1 cellular context compared by ENCODE assay signal in the genomic region with DNA sequence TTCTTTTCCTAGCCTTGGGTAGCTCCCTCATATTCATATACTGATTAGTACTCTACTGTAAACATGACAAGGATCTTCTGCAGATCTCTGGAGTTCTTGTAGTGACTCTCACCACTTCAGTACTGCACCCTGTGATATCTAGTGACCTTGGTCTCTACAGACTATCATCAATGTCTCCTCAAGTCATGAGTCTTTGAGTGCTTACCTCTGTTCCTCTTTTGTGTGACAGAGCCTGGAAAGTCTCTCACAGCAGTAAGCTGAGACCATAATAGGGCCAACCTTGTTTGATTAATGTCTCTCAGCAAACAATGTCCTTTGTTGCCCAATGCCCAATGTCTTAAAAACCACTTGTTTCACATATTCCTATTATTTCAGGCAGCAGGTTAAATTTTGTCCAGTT.
TF ChIP-seq lines count a peak whose summit lies in the region.

No MANE protein-coding gene starts in this region.

TF ChIP-seq in K562, 482 proteins besides CTCF, POLR2A, EP300 and RAD21 (continued from another document):
- TF ChIP-seq, protein P1, sequence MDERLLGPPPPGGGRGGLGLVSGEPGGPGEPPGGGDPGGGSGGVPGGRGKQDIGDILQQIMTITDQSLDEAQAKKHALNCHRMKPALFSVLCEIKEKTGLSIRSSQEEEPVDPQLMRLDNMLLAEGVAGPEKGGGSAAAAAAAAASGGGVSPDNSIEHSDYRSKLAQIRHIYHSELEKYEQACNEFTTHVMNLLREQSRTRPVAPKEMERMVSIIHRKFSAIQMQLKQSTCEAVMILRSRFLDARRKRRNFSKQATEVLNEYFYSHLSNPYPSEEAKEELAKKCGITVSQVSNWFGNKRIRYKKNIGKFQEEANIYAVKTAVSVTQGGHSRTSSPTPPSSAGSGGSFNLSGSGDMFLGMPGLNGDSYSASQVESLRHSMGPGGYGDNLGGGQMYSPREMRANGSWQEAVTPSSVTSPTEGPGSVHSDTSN (CRISPR knock-in tag; IDR thresholded peaks at IDR 0.05; ENCODE audit: low read depth) = no peak
- TF ChIP-seq, protein P1 (tag; conservative IDR thresholded peaks at IDR 0.05; ENCODE audit: low read depth) = peak; percentile 62
- TF ChIP-seq, protein P2, sequence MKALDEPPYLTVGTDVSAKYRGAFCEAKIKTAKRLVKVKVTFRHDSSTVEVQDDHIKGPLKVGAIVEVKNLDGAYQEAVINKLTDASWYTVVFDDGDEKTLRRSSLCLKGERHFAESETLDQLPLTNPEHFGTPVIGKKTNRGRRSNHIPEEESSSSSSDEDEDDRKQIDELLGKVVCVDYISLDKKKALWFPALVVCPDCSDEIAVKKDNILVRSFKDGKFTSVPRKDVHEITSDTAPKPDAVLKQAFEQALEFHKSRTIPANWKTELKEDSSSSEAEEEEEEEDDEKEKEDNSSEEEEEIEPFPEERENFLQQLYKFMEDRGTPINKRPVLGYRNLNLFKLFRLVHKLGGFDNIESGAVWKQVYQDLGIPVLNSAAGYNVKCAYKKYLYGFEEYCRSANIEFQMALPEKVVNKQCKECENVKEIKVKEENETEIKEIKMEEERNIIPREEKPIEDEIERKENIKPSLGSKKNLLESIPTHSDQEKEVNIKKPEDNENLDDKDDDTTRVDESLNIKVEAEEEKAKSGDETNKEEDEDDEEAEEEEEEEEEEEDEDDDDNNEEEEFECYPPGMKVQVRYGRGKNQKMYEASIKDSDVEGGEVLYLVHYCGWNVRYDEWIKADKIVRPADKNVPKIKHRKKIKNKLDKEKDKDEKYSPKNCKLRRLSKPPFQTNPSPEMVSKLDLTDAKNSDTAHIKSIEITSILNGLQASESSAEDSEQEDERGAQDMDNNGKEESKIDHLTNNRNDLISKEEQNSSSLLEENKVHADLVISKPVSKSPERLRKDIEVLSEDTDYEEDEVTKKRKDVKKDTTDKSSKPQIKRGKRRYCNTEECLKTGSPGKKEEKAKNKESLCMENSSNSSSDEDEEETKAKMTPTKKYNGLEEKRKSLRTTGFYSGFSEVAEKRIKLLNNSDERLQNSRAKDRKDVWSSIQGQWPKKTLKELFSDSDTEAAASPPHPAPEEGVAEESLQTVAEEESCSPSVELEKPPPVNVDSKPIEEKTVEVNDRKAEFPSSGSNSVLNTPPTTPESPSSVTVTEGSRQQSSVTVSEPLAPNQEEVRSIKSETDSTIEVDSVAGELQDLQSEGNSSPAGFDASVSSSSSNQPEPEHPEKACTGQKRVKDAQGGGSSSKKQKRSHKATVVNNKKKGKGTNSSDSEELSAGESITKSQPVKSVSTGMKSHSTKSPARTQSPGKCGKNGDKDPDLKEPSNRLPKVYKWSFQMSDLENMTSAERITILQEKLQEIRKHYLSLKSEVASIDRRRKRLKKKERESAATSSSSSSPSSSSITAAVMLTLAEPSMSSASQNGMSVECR (CRISPR knock-in tag; IDR thresholded peaks at IDR 0.05) = no peak
- TF ChIP-seq FOXJ2 (tag; IDR thresholded peaks at IDR 0.05) = peak; percentile 31; the same call in 1 of the 2 replicates
- TF ChIP-seq ZNF3 (CRISPR knock-in tag; IDR thresholded peaks at IDR 0.05) = no peak
- TF ChIP-seq PHF21A (IDR thresholded peaks at IDR 0.05; ENCODE audit: borderline replicate concordance, low read depth) = no peak
- TF ChIP-seq, protein P3, sequence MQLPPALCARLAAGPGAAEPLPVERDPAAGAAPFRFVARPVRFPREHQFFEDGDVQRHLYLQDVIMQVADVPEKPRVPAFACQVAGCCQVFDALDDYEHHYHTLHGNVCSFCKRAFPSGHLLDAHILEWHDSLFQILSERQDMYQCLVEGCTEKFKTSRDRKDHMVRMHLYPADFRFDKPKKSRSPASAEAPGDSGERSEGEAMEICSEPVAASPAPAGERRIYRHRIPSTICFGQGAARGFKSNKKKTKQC (CRISPR knock-in tag; IDR thresholded peaks at IDR 0.05) = no peak
- no peak for TF ChIP-seq TCF7L2 (IDR thresholded peaks at IDR 0.05; ENCODE audit: low read depth, low read length)
- TF ChIP-seq, protein P4, sequence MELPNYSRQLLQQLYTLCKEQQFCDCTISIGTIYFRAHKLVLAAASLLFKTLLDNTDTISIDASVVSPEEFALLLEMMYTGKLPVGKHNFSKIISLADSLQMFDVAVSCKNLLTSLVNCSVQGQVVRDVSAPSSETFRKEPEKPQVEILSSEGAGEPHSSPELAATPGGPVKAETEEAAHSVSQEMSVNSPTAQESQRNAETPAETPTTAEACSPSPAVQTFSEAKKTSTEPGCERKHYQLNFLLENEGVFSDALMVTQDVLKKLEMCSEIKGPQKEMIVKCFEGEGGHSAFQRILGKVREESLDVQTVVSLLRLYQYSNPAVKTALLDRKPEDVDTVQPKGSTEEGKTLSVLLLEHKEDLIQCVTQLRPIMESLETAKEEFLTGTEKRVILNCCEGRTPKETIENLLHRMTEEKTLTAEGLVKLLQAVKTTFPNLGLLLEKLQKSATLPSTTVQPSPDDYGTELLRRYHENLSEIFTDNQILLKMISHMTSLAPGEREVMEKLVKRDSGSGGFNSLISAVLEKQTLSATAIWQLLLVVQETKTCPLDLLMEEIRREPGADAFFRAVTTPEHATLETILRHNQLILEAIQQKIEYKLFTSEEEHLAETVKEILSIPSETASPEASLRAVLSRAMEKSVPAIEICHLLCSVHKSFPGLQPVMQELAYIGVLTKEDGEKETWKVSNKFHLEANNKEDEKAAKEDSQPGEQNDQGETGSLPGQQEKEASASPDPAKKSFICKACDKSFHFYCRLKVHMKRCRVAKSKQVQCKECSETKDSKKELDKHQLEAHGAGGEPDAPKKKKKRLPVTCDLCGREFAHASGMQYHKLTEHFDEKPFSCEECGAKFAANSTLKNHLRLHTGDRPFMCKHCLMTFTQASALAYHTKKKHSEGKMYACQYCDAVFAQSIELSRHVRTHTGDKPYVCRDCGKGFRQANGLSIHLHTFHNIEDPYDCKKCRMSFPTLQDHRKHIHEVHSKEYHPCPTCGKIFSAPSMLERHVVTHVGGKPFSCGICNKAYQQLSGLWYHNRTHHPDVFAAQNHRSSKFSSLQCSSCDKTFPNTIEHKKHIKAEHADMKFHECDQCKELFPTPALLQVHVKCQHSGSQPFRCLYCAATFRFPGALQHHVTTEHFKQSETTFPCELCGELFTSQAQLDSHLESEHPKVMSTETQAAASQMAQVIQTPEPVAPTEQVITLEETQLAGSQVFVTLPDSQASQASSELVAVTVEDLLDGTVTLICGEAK (IDR thresholded peaks at IDR 0.05) = no peak
- TF ChIP-seq, protein P4 (CRISPR knock-in tag; IDR thresholded peaks at IDR 0.05) = no peak
- TF ChIP-seq ZNF717 (CRISPR knock-in tag; IDR thresholded peaks at IDR 0.05) = no peak
- TF ChIP-seq ERF (CRISPR knock-in tag; IDR thresholded peaks at IDR 0.05) = no peak
